In genomic region chr2:127048969-127049897, GRCh38 we compare ENCODE assay signal across 8 cellular contexts. TPM values are rescaled to one million over a fixed set of nuclear protein-coding genes. Genes with fewer than 3 reads are reported as not detected.
A peak's percentile ranks its signal among the peaks of the same experiment; 100 is the strongest.
DNase-seq lines count a peak whose midpoint lies in the region; ATAC-seq and TF ChIP-seq lines count a peak whose summit lies in the region.

No MANE protein-coding gene starts in this region.

- H3K27ac ChIP-seq in right cardiac atrium (ENCODE audit: low read length) (no peak overlapping the region), right atrium auricular region (no peak overlapping the region), angular gyrus (ENCODE audit: low read depth, low read length) (peak overlapping the region; percentile 56), neuronal stem cell (replicated peaks; ENCODE audit: low read length) (no peak overlapping the region), aorta (ENCODE audit: low read depth in 1 of 2, low read length in 2 of 2) (no peak overlapping the region)

- H3K4me1 ChIP-seq in right cardiac atrium (ENCODE audit: control insufficient read depth, insufficient read depth, low read length) (no peaks in the 10 kb centered on the region), right atrium auricular region (peaks cover 0 to 23% of the 10 kb centered on the region in 2 donors), neuronal stem cell (ENCODE audit: control insufficient read depth in 2 of 2, insufficient read depth in 1 of 2, low read depth in 1 of 2, low read length in 2 of 2) (peaks cover 0 to 4% of the 10 kb centered on the region in 2 donors), aorta (ENCODE audit: control insufficient read depth in 1 of 2, insufficient read depth in 2 of 2, low read length in 2 of 2) (no peaks in the 10 kb centered on the region)

- peak overlapping the region; percentile 84 for H3K4ac ChIP-seq in neuronal stem cell (ENCODE audit: low read length)

- H2BK120ac ChIP-seq in neuronal stem cell (ENCODE audit: low read depth, low read length): no peak overlapping the region

- H4K8ac ChIP-seq in neuronal stem cell (ENCODE audit: low read depth, low read length): no peak overlapping the region

- no peak overlapping the region for H3K4me2 ChIP-seq in neuronal stem cell (ENCODE audit: insufficient read depth, low read length, poor library complexity, severe bottlenecking)

- H3K14ac ChIP-seq in neuronal stem cell (ENCODE audit: low read length): no peak overlapping the region

- H2BK12ac ChIP-seq in neuronal stem cell (ENCODE audit: low read length): no peak overlapping the region

- DNase-seq in right cardiac atrium (peak; percentile 15 to 41 (median 34)), right atrium auricular region (ENCODE audit: low spot score) (no peak), neuronal stem cell (ENCODE audit: low spot score) (no peak), aorta (peak; percentile 43 to 72), DMS79 (lab: John Stamatoyannopoulos, UW) (no peak)
- DNase-seq in stimulated activated naive CD4-positive, alpha-beta T cell treated with Interleukin-2 at 50 U/mL for 16 hours (lab: John Stamatoyannopoulos, UW): no peak

- no peaks in the 10 kb centered on the region for H3K27me3 ChIP-seq in right cardiac atrium (ENCODE audit: control insufficient read depth, insufficient read depth)
- H3K27me3 ChIP-seq in right atrium auricular region: no peaks in the 10 kb centered on the region
- peaks cover 0 to under 1% (median 0%) of the 10 kb centered on the region in 3 experiments for H3K27me3 ChIP-seq in neuronal stem cell (ENCODE audit: control insufficient read depth in 3 of 3, insufficient read depth in 3 of 3, low read depth in 1 of 3, low read length in 3 of 3)
- H3K27me3 ChIP-seq in aorta (ENCODE audit: control insufficient read depth in 1 of 2, insufficient read depth in 2 of 2, low read length in 1 of 2): no peaks in the 10 kb centered on the region

- H3K23ac ChIP-seq in neuronal stem cell (ENCODE audit: low read depth, low read length, poor library complexity): no peak overlapping the region

- 87% methylated on average over 15 of the region's 15 CpGs for WGBS in right cardiac atrium
- no CpG with 5 or more reads among the region's 15 CpGs for WGBS in neuronal stem cell (ENCODE audit: extremely low coverage in 2 of 2, insufficient read length in 2 of 2, insufficient replicate concordance in 1 of 2), 2 donors
- WGBS in aorta, 2 donors: 90 to 91% methylated on average over 15 of the region's 15 CpGs

- intact Hi-C loops in right cardiac atrium (cut with DNase I) (no loop called here), aorta (cut with DNase I) (no loop called here)

- H3K4me3 ChIP-seq in right cardiac atrium (ENCODE audit: low read length): no peak overlapping the region
- no peak overlapping the region for H3K4me3 ChIP-seq in right atrium auricular region
- H3K4me3 ChIP-seq in neuronal stem cell (ENCODE audit: low read length in 2 of 2): no peak overlapping the region
- H3K4me3 ChIP-seq in aorta (ENCODE audit: low read length in 2 of 2): no peak overlapping the region

- H3K36me3 ChIP-seq in right atrium auricular region (no peaks in the 10 kb centered on the region), neuronal stem cell (replicated peaks in 1 of 2; ENCODE audit: control insufficient read depth in 2 of 2, insufficient read depth in 2 of 2, low read length in 2 of 2) (peaks cover 0 to 5% of the 10 kb centered on the region in 2 donors), aorta (ENCODE audit: control insufficient read depth in 1 of 2, insufficient read depth in 2 of 2, low read length in 1 of 2) (no peaks in the 10 kb centered on the region)

- peak overlapping the region; percentile 36 for H3K9ac ChIP-seq in neuronal stem cell (ENCODE audit: low read depth, low read length, poor library complexity)

- no peaks in the 10 kb centered on the region for H3K79me1 ChIP-seq in neuronal stem cell (ENCODE audit: low read depth, low read length)

- H3K18ac ChIP-seq in neuronal stem cell (ENCODE audit: low read length): peak overlapping the region; percentile 88

- no peak for ATAC-seq in right cardiac atrium
- ATAC-seq in aorta (ENCODE audit: low FRiP score): no peak
- no peak for ATAC-seq in GM19023 (IDR thresholded peaks at IDR 0.05; ENCODE audit: unreplicated experiment)

- no peak for TF ChIP-seq CTCF in right atrium auricular region (IDR thresholded peaks at IDR 0.05)

- peak overlapping the region; percentile 79 for H2AFZ ChIP-seq in neuronal stem cell (ENCODE audit: low read length)

- H3K9me3 ChIP-seq in right cardiac atrium (ENCODE audit: control insufficient read depth, low read length) (no peaks in the 10 kb centered on the region), right atrium auricular region (no peaks in the 10 kb centered on the region), neuronal stem cell (replicated peaks in 1 of 2; ENCODE audit: control insufficient read depth in 2 of 2, insufficient read depth in 1 of 2, low read depth in 1 of 2, low read length in 2 of 2) (peaks cover 0 to 3% of the 10 kb centered on the region in 2 donors), aorta (ENCODE audit: control insufficient read depth, low read length) (no peaks in the 10 kb centered on the region)

- H2BK15ac ChIP-seq in neuronal stem cell (ENCODE audit: low read length): no peak overlapping the region

- H2AK5ac ChIP-seq in neuronal stem cell (ENCODE audit: low read depth, low read length): peak overlapping the region; percentile 91

- no peak overlapping the region for H4K91ac ChIP-seq in neuronal stem cell (ENCODE audit: low read depth, low read length, poor library complexity)

- no peak overlapping the region for H2BK5ac ChIP-seq in neuronal stem cell (ENCODE audit: low read length)

RNA-seq across cellular contexts. Expression of gene BIN1, which starts 57.7 kb away (rescaled TPM):
- 10 to 100 TPM in 3 of 4 donors, 1 to 10 TPM in 1; 6.6 to 12.0 (median 10.4) TPM for total RNA-seq in right cardiac atrium
- polyA plus RNA-seq in right cardiac atrium: 5.9 TPM
- 10 to 100 TPM in 1 of 2 donors, 1 to 10 TPM in 1; 7.6 to 15.3 TPM for total RNA-seq in right atrium auricular region
- polyA plus RNA-seq in neuronal stem cell (2013, experiment 1 of 2): 58.5 TPM
- polyA plus RNA-seq in neuronal stem cell (2013, experiment 2 of 2): 59.1 TPM
- total RNA-seq in aorta: 10 to 100 TPM; 22.9 to 37.9 TPM
- polyA plus RNA-seq in aorta: 10 to 100 TPM; 15.4 to 20.3 TPM

Comparison
In these comparisons a context has a peak if more than half of its experiments do, and no peak if none do; other contexts are left out.
1. DNase-seq: peak in right cardiac atrium (3 of 3) and aorta (2 of 2); none in right atrium auricular region (single experiment), neuronal stem cell (single experiment), DMS79 (single experiment) and stimulated activated naive CD4-positive, alpha-beta T cell treated with Interleukin-2 at 50 U/mL for 16 hours (single experiment).